Comparison of ENCODE assay signal across 8 cellular contexts in genomic region chr19:12956446-12957388, GRCh38. TPM values are rescaled to one million over a fixed set of nuclear protein-coding genes. Genes with fewer than 3 reads are reported as not detected.
DNase-seq lines count a peak whose midpoint lies in the region; ATAC-seq and TF ChIP-seq lines count a peak whose summit lies in the region.

Gene GADD45GIP1 (minus strand): TSS chr19:12957223. CDS start chr19:12957212, 11 bp downstream.

- WGBS in esophagus squamous epithelium, 2 donors, result 1 to 4% methylated on average over 16 to 26 of the region's 84 CpGs

- H3K9me3 ChIP-seq in Peyer's patch (no peaks in the 10 kb centered on the region), esophagus squamous epithelium (no peaks in the 10 kb centered on the region)

- intact Hi-C loops in esophagus squamous epithelium (cut with DNase I), result no loop called here

- no peaks in the 10 kb centered on the region for H3K9me3 Mint-ChIP-seq in activated T-cell treated with anti-CD3 and anti-CD28 coated beads, Interleukin-2, amount 50 U/mL, for 72 hours

- H3K4me1 ChIP-seq in Peyer's patch (peaks cover 0 to 48% (median 9%) of the 10 kb centered on the region in 4 donors), esophagus squamous epithelium (peaks cover 42 to 57% (median 43%) of the 10 kb centered on the region in 3 donors)

- H3K27ac ChIP-seq in Peyer's patch (peak within 1 kb of the TSS; percentile 89 to 94 (median 90)), esophagus squamous epithelium (peak within 1 kb of the TSS; percentile 88 to 97 (median 92))

- no peaks in the 10 kb centered on the region for H3K27me3 ChIP-seq in Peyer's patch
- H3K27me3 ChIP-seq in esophagus squamous epithelium, result no peaks in the 10 kb centered on the region

- peaks cover 6% of the 10 kb centered on the region for H3K27me3 Mint-ChIP-seq in activated T-cell treated with anti-CD3 and anti-CD28 coated beads, Interleukin-2, amount 50 U/mL, for 72 hours (ENCODE audit: low read depth)

- peaks cover 0 to 27% (median 0%) of the 10 kb centered on the region in 3 donors for H3K36me3 ChIP-seq in Peyer's patch
- H3K36me3 ChIP-seq in esophagus squamous epithelium, result peaks cover under 1 to 30% (median 16%) of the 10 kb centered on the region in 3 donors

- ATAC-seq in activated T-cell treated with anti-CD3 and anti-CD28 coated beads, Interleukin-2, amount 50 U/mL, for 72 hours (replicated peaks in 1 of 2), result peak; percentile 96

- H3K4me3 Mint-ChIP-seq in activated T-cell treated with anti-CD3 and anti-CD28 coated beads, Interleukin-2, amount 50 U/mL, for 72 hours, result peak within 1 kb of the TSS; percentile 90

- TF ChIP-seq CTCF in AG04449 (IDR thresholded peaks at IDR 0.05; ENCODE audit: insufficient read depth, low read length, missing control alignments) (no peak), Peyer's patch (IDR thresholded peaks at IDR 0.05) (no peak), esophagus squamous epithelium (IDR thresholded peaks at IDR 0.05) (no peak)

- TF ChIP-seq POLR2A in GM18526 (IDR thresholded peaks at IDR 0.05; ENCODE audit: extremely low read depth, insufficient read length) (peak; percentile 95), Peyer's patch (IDR thresholded peaks at IDR 0.05) (peak; percentile 33 to 67), esophagus squamous epithelium (IDR thresholded peaks at IDR 0.05) (peak in 2 of 4 donors; percentile 57 to 73)

- H3K36me3 Mint-ChIP-seq in activated T-cell treated with anti-CD3 and anti-CD28 coated beads, Interleukin-2, amount 50 U/mL, for 72 hours (ENCODE audit: insufficient read depth in 2 of 2), result peaks cover 1 to 13% of the 10 kb centered on the region in 2 donors

- DNase-seq in AG04449 (ENCODE audit: low read depth, low spot score) (no peak), HS-5 (ENCODE audit: low read depth) (peak; percentile 59), Peyer's patch (peak; percentile 79 to 89 (median 85)), esophagus squamous epithelium (lab: John Stamatoyannopoulos, UW) (no peak), myocyte (ENCODE audit: low read depth) (peak; percentile 85)
- peak; percentile 90 to 91 for DNase-seq in activated T-cell treated with anti-CD3 and anti-CD28 coated beads, Interleukin-2, amount 50 U/mL, for 72 hours
- DNase-seq in stimulated activated CD8-positive, alpha-beta memory T cell treated with anti-CD3 and anti-CD28 coated beads, Interleukin-7, amount 100 ng/mL, for 48 hours (ENCODE audit: extremely low read depth in 1 of 2, low read depth in 1 of 2), result peak; percentile 68 to 72

- H3K4me3 ChIP-seq in AG04449 (ENCODE audit: low read depth, low read length) (peak within 1 kb of the TSS; percentile 98), Peyer's patch (peak within 1 kb of the TSS; percentile 93 to 99 (median 98)), esophagus squamous epithelium (peak within 1 kb of the TSS; percentile 65 to 95 (median 86))

- H3K27ac Mint-ChIP-seq in activated T-cell treated with anti-CD3 and anti-CD28 coated beads, Interleukin-2, amount 50 U/mL, for 72 hours, result peak within 1 kb of the TSS; percentile 94

- POLR2A ChIA-PET in AG04449 (lab: Yijun Ruan, JAX), result interaction anchor here (2.0 kb wide), 1 partner anchor 10 kb away, joined by 9 read pairs; the partner anchor contains the start of gene RAD23A

- peaks cover 52% of the 10 kb centered on the region for H3K4me1 Mint-ChIP-seq in activated T-cell treated with anti-CD3 and anti-CD28 coated beads, Interleukin-2, amount 50 U/mL, for 72 hours (ENCODE audit: low read depth)

- CTCF ChIA-PET in AG04449 (lab: Yijun Ruan, JAX), result interaction anchor here (1.2 to 5.8 kb wide), 2 partner anchors 9 to 105 kb away, joined by 3 to 84 read pairs; no protein-coding TSS in a partner anchor

RNA-seq across cellular contexts. Expression of gene GADD45GIP1, which starts in this region (rescaled TPM):
- total RNA-seq in Peyer's patch (10 to 100 TPM; 12.5 to 43.7 (median 15.6) TPM), esophagus squamous epithelium (10 to 100 TPM; 34.4 to 59.7 (median 44.9) TPM), myocyte (44.6 and 58.1 TPM in 2 replicates)
- 10 to 100 TPM; 15.9 to 16.4 TPM for total RNA-seq in activated T-cell treated with anti-CD3 and anti-CD28 coated beads, Interleukin-2, amount 50 U/mL, for 72 hours
- polyA plus RNA-seq in myocyte (2012), result 52.4 TPM

Comparison
In these comparisons a context has a peak if more than half of its experiments do, and no peak if none do; other contexts are left out.
1. DNase-seq: peak in HS-5 (single experiment), Peyer's patch (3 of 3), activated T-cell treated with anti-CD3 and anti-CD28 coated beads, Interleukin-2, amount 50 U/mL, for 72 hours (2 of 2), myocyte (single experiment) and stimulated activated CD8-positive, alpha-beta memory T cell treated with anti-CD3 and anti-CD28 coated beads, Interleukin-7, amount 100 ng/mL, for 48 hours (2 of 2); none in AG04449 (single experiment) and esophagus squamous epithelium (single experiment).
2. Peak in every context shown above with its lines, with median percentiles within 50 percentile points of each other: H3K4me3 ChIP-seq.